ENCODE assay signal across 1 cellular context in the genomic region with DNA sequence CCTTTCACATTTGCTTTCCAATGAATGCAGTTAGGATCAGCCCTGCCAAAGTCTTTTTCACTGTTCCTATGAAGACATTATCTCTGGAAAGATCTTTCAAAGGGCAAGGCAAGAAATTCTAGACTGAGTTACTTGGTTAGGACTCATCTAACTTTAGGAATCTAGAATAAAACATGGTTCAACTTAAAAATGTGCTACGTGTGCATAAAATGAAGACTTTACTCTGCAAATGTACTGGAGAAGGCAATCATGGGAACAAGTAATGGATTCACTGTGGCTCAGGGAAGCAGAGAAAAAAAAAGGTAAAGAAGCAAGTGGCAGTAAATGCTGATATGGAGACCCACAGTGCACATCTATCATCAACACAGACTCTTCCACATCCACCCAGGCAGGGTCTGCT.
TF ChIP-seq lines count a peak whose summit lies in the region.

No MANE protein-coding gene starts in this region.

TF ChIP-seq in K562, 482 proteins besides CTCF, POLR2A, EP300 and RAD21 (continued from another document):
- no peak for TF ChIP-seq ZNF277 (CRISPR knock-in tag; IDR thresholded peaks at IDR 0.05; ENCODE audit: borderline replicate concordance)
- no peak for TF ChIP-seq KLF6 (CRISPR knock-in tag; IDR thresholded peaks at IDR 0.05; ENCODE audit: borderline replicate concordance)
- no peak for TF ChIP-seq ZNF764 (CRISPR knock-in tag; IDR thresholded peaks at IDR 0.05; ENCODE audit: low read depth)
- no peak for TF ChIP-seq CBX8 (IDR thresholded peaks at IDR 0.05; ENCODE audit: borderline replicate concordance, extremely low read depth, low read depth, low read length, poor library complexity, severe bottlenecking)
- TF ChIP-seq SMARCA4 (IDR thresholded peaks at IDR 0.05): no peak
- TF ChIP-seq, protein P1, sequence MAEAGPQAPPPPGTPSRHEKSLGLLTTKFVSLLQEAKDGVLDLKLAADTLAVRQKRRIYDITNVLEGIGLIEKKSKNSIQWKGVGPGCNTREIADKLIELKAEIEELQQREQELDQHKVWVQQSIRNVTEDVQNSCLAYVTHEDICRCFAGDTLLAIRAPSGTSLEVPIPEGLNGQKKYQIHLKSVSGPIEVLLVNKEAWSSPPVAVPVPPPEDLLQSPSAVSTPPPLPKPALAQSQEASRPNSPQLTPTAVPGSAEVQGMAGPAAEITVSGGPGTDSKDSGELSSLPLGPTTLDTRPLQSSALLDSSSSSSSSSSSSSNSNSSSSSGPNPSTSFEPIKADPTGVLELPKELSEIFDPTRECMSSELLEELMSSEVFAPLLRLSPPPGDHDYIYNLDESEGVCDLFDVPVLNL (CRISPR knock-in tag; IDR thresholded peaks at IDR 0.05; ENCODE audit: low read depth): no peak
- no peak for TF ChIP-seq ZNF354B (CRISPR knock-in tag; IDR thresholded peaks at IDR 0.05)
- peak; percentile 56; the same call in 1 of the 2 replicates for TF ChIP-seq C11orf30 (IDR thresholded peaks at IDR 0.05; ENCODE audit: low read depth)
- TF ChIP-seq STAG1 (CRISPR knock-in tag; IDR thresholded peaks at IDR 0.05; ENCODE audit: borderline replicate concordance): no peak
- TF ChIP-seq ZNF324 (CRISPR knock-in tag; IDR thresholded peaks at IDR 0.05): no peak
- no peak for TF ChIP-seq DMBX1 (CRISPR knock-in tag; IDR thresholded peaks at IDR 0.05; ENCODE audit: borderline replicate concordance)
- no peak for TF ChIP-seq ZNF589 (CRISPR knock-in tag; IDR thresholded peaks at IDR 0.05; ENCODE audit: low read depth)
- TF ChIP-seq ZNF274 (IDR thresholded peaks at IDR 0.05; ENCODE audit: borderline replicate concordance, low read depth, low read length): no peak
- TF ChIP-seq ZNF778 (CRISPR knock-in tag; IDR thresholded peaks at IDR 0.05): no peak
- TF ChIP-seq MAFG (tag; conservative IDR thresholded peaks at IDR 0.05): peak; percentile 65
- peak; percentile 77 for TF ChIP-seq ZNF316 (IDR thresholded peaks at IDR 0.05)
- TF ChIP-seq, protein P2, sequence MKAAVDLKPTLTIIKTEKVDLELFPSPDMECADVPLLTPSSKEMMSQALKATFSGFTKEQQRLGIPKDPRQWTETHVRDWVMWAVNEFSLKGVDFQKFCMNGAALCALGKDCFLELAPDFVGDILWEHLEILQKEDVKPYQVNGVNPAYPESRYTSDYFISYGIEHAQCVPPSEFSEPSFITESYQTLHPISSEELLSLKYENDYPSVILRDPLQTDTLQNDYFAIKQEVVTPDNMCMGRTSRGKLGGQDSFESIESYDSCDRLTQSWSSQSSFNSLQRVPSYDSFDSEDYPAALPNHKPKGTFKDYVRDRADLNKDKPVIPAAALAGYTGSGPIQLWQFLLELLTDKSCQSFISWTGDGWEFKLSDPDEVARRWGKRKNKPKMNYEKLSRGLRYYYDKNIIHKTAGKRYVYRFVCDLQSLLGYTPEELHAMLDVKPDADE (conservative IDR thresholded peaks at IDR 0.05; ENCODE audit: control insufficient read depth, low read depth, low read length): no peak
- TF ChIP-seq HDAC8 (tag; IDR thresholded peaks at IDR 0.05): no peak
- TF ChIP-seq ZNF830 (CRISPR knock-in tag; IDR thresholded peaks at IDR 0.05): no peak
- TF ChIP-seq FOXA1 (IDR thresholded peaks at IDR 0.05; ENCODE audit: borderline replicate concordance): no peak
- TF ChIP-seq ZNF518B (CRISPR knock-in tag; IDR thresholded peaks at IDR 0.05): no peak
- TF ChIP-seq, protein P3, sequence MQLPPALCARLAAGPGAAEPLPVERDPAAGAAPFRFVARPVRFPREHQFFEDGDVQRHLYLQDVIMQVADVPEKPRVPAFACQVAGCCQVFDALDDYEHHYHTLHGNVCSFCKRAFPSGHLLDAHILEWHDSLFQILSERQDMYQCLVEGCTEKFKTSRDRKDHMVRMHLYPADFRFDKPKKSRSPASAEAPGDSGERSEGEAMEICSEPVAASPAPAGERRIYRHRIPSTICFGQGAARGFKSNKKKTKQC (CRISPR knock-in tag; IDR thresholded peaks at IDR 0.05): no peak
